Comparison of ENCODE assay signal across 8 cellular contexts in genomic region chr9:129617167-129617566, GRCh38. TPM values are rescaled to one million over a fixed set of nuclear protein-coding genes. Genes with fewer than 3 reads are reported as not detected.
DNase-seq lines count a peak whose midpoint lies in the region; ATAC-seq and TF ChIP-seq lines count a peak whose summit lies in the region.

No MANE protein-coding gene starts in this region.

- intact Hi-C loops in cardiac septum (cut with DNase I) = no loop called here
- intact Hi-C loops in left ventricle myocardium superior (cut with micrococcal nuclease) = no loop called here

- H3K4ac ChIP-seq in mesenchymal stem cell (ENCODE audit: low read depth in 1 of 2, low read length in 2 of 2) = no peak overlapping the region

- H3K14ac ChIP-seq in mesenchymal stem cell (ENCODE audit: low read length in 2 of 2) = no peak overlapping the region

- no peak overlapping the region for H2BK120ac ChIP-seq in mesenchymal stem cell (ENCODE audit: low read depth, low read length)

- H3K4me3 ChIP-seq in astrocyte of the cerebellum (ENCODE audit: low read depth, low read length) (no peak overlapping the region), mesenchymal stem cell (ENCODE audit: insufficient read depth in 1 of 2, low read depth in 1 of 2, low read length in 2 of 2) (no peak overlapping the region)

- no peak overlapping the region for H3K4me2 ChIP-seq in mesenchymal stem cell (ENCODE audit: low read length, poor library complexity, severe bottlenecking)

- no peak overlapping the region for H4K8ac ChIP-seq in mesenchymal stem cell (ENCODE audit: low read length)

- H3K4me1 ChIP-seq in mesenchymal stem cell (ENCODE audit: control insufficient read depth, insufficient read depth, low read depth, low read length) = peaks cover 26% of the 10 kb centered on the region

- no peaks in the 10 kb centered on the region for H3K9me3 ChIP-seq in mesenchymal stem cell (ENCODE audit: control insufficient read depth, low read length)

- no peak overlapping the region for H3K27ac ChIP-seq in mesenchymal stem cell (ENCODE audit: low read length, poor library complexity, severe bottlenecking)

- H2AFZ ChIP-seq in mesenchymal stem cell (ENCODE audit: low read depth, low read length) = no peak overlapping the region

- no peak overlapping the region for H4K91ac ChIP-seq in mesenchymal stem cell (ENCODE audit: low read length)

- 0% methylated on average over 1 of the region's 1 CpG for WGBS in mesenchymal stem cell

- no peak overlapping the region for H3K23ac ChIP-seq in mesenchymal stem cell (ENCODE audit: low read length in 2 of 2)

- no peak overlapping the region for H2BK5ac ChIP-seq in mesenchymal stem cell (ENCODE audit: low read depth, low read length, poor library complexity, severe bottlenecking)

- H2AK5ac ChIP-seq in mesenchymal stem cell (ENCODE audit: low read length, severe bottlenecking) = no peak overlapping the region

- H3K79me1 ChIP-seq in mesenchymal stem cell (replicated peaks; ENCODE audit: low read length, poor library complexity, severe bottlenecking) = peaks cover 3% of the 10 kb centered on the region

- ATAC-seq in HG03095 (IDR thresholded peaks at IDR 0.05; ENCODE audit: unreplicated experiment) = no peak
- no peak for ATAC-seq in left ventricle myocardium superior

- in situ Hi-C loops in astrocyte of the cerebellum (cut with HindIII; ENCODE audit: low sequenced_read_pairs) = no loop called here

- DNase-seq in EL (peak; percentile 86), HuH-7.5 (ENCODE audit: low spot score) (peak; percentile 87), astrocyte of the cerebellum (ENCODE audit: low read depth) (no peak), mesenchymal stem cell (peak; percentile 85), cardiac septum (ENCODE audit: low spot score) (no peak), NK-92 (lab: John Stamatoyannopoulos, UW; ENCODE audit: unreplicated experiment) (no peak), left ventricle myocardium superior (no peak)

- peak; percentile 65 for TF ChIP-seq CTCF in astrocyte of the cerebellum (IDR thresholded peaks at IDR 0.05; ENCODE audit: low read depth, low read length, missing control alignments)

- H3K9ac ChIP-seq in mesenchymal stem cell (ENCODE audit: low read length) = no peak overlapping the region

- peaks cover 0 to 7% of the 10 kb centered on the region in 2 experiments for H3K27me3 ChIP-seq in mesenchymal stem cell (ENCODE audit: control insufficient read depth in 1 of 2, insufficient read depth in 1 of 2, low read length in 2 of 2)

- H3K18ac ChIP-seq in mesenchymal stem cell (ENCODE audit: low read depth in 1 of 2, low read length in 2 of 2) = no peak overlapping the region

- H3K36me3 ChIP-seq in mesenchymal stem cell (ENCODE audit: control insufficient read depth in 1 of 2, insufficient read depth in 2 of 2, low read depth in 1 of 2, low read length in 2 of 2) = no peaks in the 10 kb centered on the region

- H2BK15ac ChIP-seq in mesenchymal stem cell (ENCODE audit: low read depth, poor library complexity, severe bottlenecking) = no peak overlapping the region

- H2BK12ac ChIP-seq in mesenchymal stem cell (ENCODE audit: low read length in 2 of 2) = no peak overlapping the region

RNA-seq across cellular contexts. Expression of gene C9orf50, which starts 3.7 kb away (rescaled TPM):
- polyA plus RNA-seq in mesenchymal stem cell (2013, experiment 1 of 2) = 0.03 TPM
- polyA plus RNA-seq in mesenchymal stem cell (2013, experiment 2 of 2) = 0.04 TPM
- total RNA-seq in cardiac septum = 0.22 TPM
- not detected for total RNA-seq in left ventricle myocardium superior

RNA-seq across cellular contexts. Expression of gene NTMT1, which starts 8.8 kb away (rescaled TPM):
- 38.5 TPM for polyA plus RNA-seq in mesenchymal stem cell (2013, experiment 1 of 2)
- polyA plus RNA-seq in mesenchymal stem cell (2013, experiment 2 of 2) = 39.6 TPM
- total RNA-seq in cardiac septum (49.5 TPM), left ventricle myocardium superior (66.5 TPM)

RNA-seq across cellular contexts. Expression of gene ASB6, which starts 24.8 kb away (rescaled TPM):
- polyA plus RNA-seq in mesenchymal stem cell (2013, experiment 1 of 2) = 11.6 TPM
- 11.6 TPM for polyA plus RNA-seq in mesenchymal stem cell (2013, experiment 2 of 2)
- total RNA-seq in cardiac septum (10.2 TPM), left ventricle myocardium superior (9.7 TPM)

RNA-seq across cellular contexts. Expression of gene PRRX2, which starts 48.3 kb away (rescaled TPM):
- polyA plus RNA-seq in mesenchymal stem cell (2013, experiment 1 of 2) = 19.5 TPM
- 20.1 TPM for polyA plus RNA-seq in mesenchymal stem cell (2013, experiment 2 of 2)
- total RNA-seq in cardiac septum (4.4 TPM), left ventricle myocardium superior (0.20 TPM)

Comparison
In these comparisons a context has a peak if more than half of its experiments do, and no peak if none do; other contexts are left out.
1. DNase-seq: peak in EL (single experiment), HuH-7.5 (single experiment) and mesenchymal stem cell (single experiment); none in astrocyte of the cerebellum (single experiment), cardiac septum (single experiment), NK-92 (single experiment) and left ventricle myocardium superior (single experiment).